ENCODE assay signal across 9 cellular contexts in genomic region chr7:40717242-40717641, GRCh38.
DNase-seq lines count a peak whose midpoint lies in the region; ATAC-seq and TF ChIP-seq lines count a peak whose summit lies in the region.
"Had no signal": no experiment of that assay in that cellular context is flagged by ENCODE, and none has a peak within 500 bp of the region (broad histone marks: within the 10 kb centered on the region; RNA-seq: fewer than 3 reads in every experiment).

No MANE protein-coding gene starts in this region.

- H3K4me3 ChIP-seq in AG04450 (ENCODE audit: low read depth, low read length) (0 out of 2 replicates have a peak overlapping the region, but pooled peaks have one; percentile 14), fibroblast of lung (replicated peaks in 1 of 4; ENCODE audit: control extremely low read depth in 1 of 4, insufficient read depth in 1 of 4, low read depth in 3 of 4, low read length in 4 of 4) (no peak overlapping the region), dorsolateral prefrontal cortex (no peak overlapping the region)

- H4K20me1 ChIP-seq in fibroblast of lung (ENCODE audit: control insufficient read depth, extremely low read depth, insufficient read depth, low read length) = no peaks in the 10 kb centered on the region

- H3K36me3 ChIP-seq in fibroblast of lung (ENCODE audit: control insufficient read depth, insufficient read depth, low read length) = no peaks in the 10 kb centered on the region
- H3K36me3 ChIP-seq: gastrocnemius medialis had no signal

- POLR2A ChIA-PET in AG04450 (lab: Yijun Ruan, JAX) = interaction anchor here (0.6 to 0.7 kb wide), 2 partner anchors 17 to 551 kb away, joined by 3 read pairs; no protein-coding TSS in a partner anchor

- H2AFZ ChIP-seq in fibroblast of lung (ENCODE audit: low read length) = peak overlapping the region; percentile 2

- no peaks in the 10 kb centered on the region for H3K79me2 ChIP-seq in fibroblast of lung (ENCODE audit: control insufficient read depth, insufficient read depth, low read length)

- peak overlapping the region; percentile 46 for H3K4me2 ChIP-seq in fibroblast of lung (ENCODE audit: extremely low read depth, insufficient read depth, low read length)

- TF ChIP-seq CTCF in AG04450 (IDR thresholded peaks at IDR 0.05; ENCODE audit: low read depth, low read length) (no peak), fibroblast of lung (conservative IDR thresholded peaks at IDR 0.05 in 1 of 2, IDR thresholded peaks at IDR 0.05 in 1 of 2; ENCODE audit: low read depth in 1 of 2, low read length in 2 of 2) (no peak), dorsolateral prefrontal cortex (IDR thresholded peaks at IDR 0.05 in 54 of 56, conservative IDR thresholded peaks at IDR 0.05 in 2 of 56; ENCODE audit: low read depth in 1 of 56, partially characterized antibody in 56 of 56) (no peak)

- no peak overlapping the region for H3K9ac ChIP-seq in fibroblast of lung (ENCODE audit: insufficient read depth, low read length)

- no peaks in the 10 kb centered on the region for H3K27me3 ChIP-seq in AG04450 (ENCODE audit: control insufficient read depth, insufficient read depth, low read length)
- H3K27me3 ChIP-seq in fibroblast of lung (ENCODE audit: control insufficient read depth, insufficient read depth, low read length) = no peaks in the 10 kb centered on the region
- no peaks in the 10 kb centered on the region for H3K27me3 ChIP-seq in dorsolateral prefrontal cortex
- H3K27me3 ChIP-seq: gastrocnemius medialis had no signal

- peak overlapping the region; percentile 41 for H3K27ac ChIP-seq in AG04450 (ENCODE audit: low read depth, low read length)
- peak overlapping the region; percentile 46 for H3K27ac ChIP-seq in fibroblast of lung (ENCODE audit: insufficient read depth, low read length)
- no peak overlapping the region for H3K27ac ChIP-seq in dorsolateral prefrontal cortex
- H3K27ac ChIP-seq: gastrocnemius medialis had no signal

- peaks cover 4% of the 10 kb centered on the region for H3K4me1 ChIP-seq in fibroblast of lung (ENCODE audit: control insufficient read depth, extremely low read depth, insufficient read depth, low read length)
- H3K4me1 ChIP-seq: gastrocnemius medialis had no signal

- DNase-seq in AG04450 (ENCODE audit: low read depth, low spot score) = peak; percentile 60
- DNase-seq in RPMI8226 = peak; percentile 77
- peak; percentile 71 to 86 for DNase-seq in fibroblast of lung (ENCODE audit: low read depth in 2 of 2)
- DNase-seq in posterior vena cava (ENCODE audit: low spot score) = peak; percentile 90
- no peak for DNase-seq in activated effector memory CD4-positive, alpha-beta T cell treated with anti-CD3 and anti-CD28 coated beads, Interleukin-2, amount 50 U/mL, for 16 hours
- DNase-seq in dorsolateral prefrontal cortex = no peak

- intact Hi-C loops in posterior vena cava (cut with DNase I) (no loop called here), dorsolateral prefrontal cortex (cut with DNase I) (no loop called here)

- CTCF ChIA-PET in AG04450 (lab: Charles Lee) = no interaction called here

- ATAC-seq in GM18861 (IDR thresholded peaks at IDR 0.05; ENCODE audit: unreplicated experiment) = peak; percentile 85
- peak; percentile 83 for ATAC-seq in HG03442 (IDR thresholded peaks at IDR 0.05; ENCODE audit: unreplicated experiment)
- ATAC-seq: gastrocnemius medialis had no signal

- H3K9me3 ChIP-seq in AG04450 (ENCODE audit: control insufficient read depth, insufficient read depth, low read length) (no peaks in the 10 kb centered on the region), fibroblast of lung (ENCODE audit: control insufficient read depth, insufficient read depth, low read depth, low read length) (no peaks in the 10 kb centered on the region)
- H3K9me3 ChIP-seq: gastrocnemius medialis had no signal

Comparison
In these comparisons a context has a peak if more than half of its experiments do, and no peak if none do; other contexts are left out.
1. DNase-seq: peak in AG04450 (single experiment), RPMI8226 (single experiment), fibroblast of lung (2 of 2) and posterior vena cava (single experiment); none in activated effector memory CD4-positive, alpha-beta T cell treated with anti-CD3 and anti-CD28 coated beads, Interleukin-2, amount 50 U/mL, for 16 hours (single experiment) and dorsolateral prefrontal cortex (0 of 10).
2. H3K27ac ChIP-seq: peak in AG04450 (single experiment) and fibroblast of lung (single experiment); none in dorsolateral prefrontal cortex (0 of 59).